ENCODE assay signal across 11 cellular contexts in genomic region chr4:15402146-15402545, GRCh38. TPM values are rescaled to one million over a fixed set of nuclear protein-coding genes. Genes with fewer than 3 reads are reported as not detected.
DNase-seq lines count a peak whose midpoint lies in the region; ATAC-seq, FAIRE-seq and TF ChIP-seq lines count a peak whose summit lies in the region.
"Had no signal": no experiment of that assay in that cellular context is flagged by ENCODE, and none has a peak within 500 bp of the region (broad histone marks: within the 10 kb centered on the region; RNA-seq: fewer than 3 reads in every experiment).

No MANE protein-coding gene starts in this region.

- no TSS peak for BruUV-seq in A673 (replicated peaks; lab: Mats Ljungman, UMichigan)
- no TSS peak for BruUV-seq in Caco-2 (replicated peaks; lab: Mats Ljungman, UMichigan)

- no peak overlapping the region for H3K4me3 ChIP-seq in A673 (ENCODE audit: low read depth, low read length, poor library complexity, severe bottlenecking)
- no peak overlapping the region for H3K4me3 ChIP-seq in bronchial epithelial cell (ENCODE audit: low read depth, low read length)
- H3K4me3 ChIP-seq in muscle layer of duodenum (ENCODE audit: low read depth in 1 of 2, low read length in 2 of 2), result no peak overlapping the region
- no peak overlapping the region for H3K4me3 ChIP-seq in Caco-2 (ENCODE audit: low read depth, low read length)
- H3K4me3 ChIP-seq: GM12878, skin epidermis had no signal

- H3K36me3 Mint-ChIP-seq in Caco-2 (ENCODE audit: insufficient read depth, unreplicated experiment), result no peaks in the 10 kb centered on the region

- no peak for ATAC-seq in HG03097 (IDR thresholded peaks at IDR 0.05; ENCODE audit: low FRiP score, unreplicated experiment)
- no peak for ATAC-seq in stimulated activated naive CD8-positive, alpha-beta T cell treated with anti-CD3 and anti-CD28 coated beads, Interleukin-15, amount 100 ng/mL, for 72 hours
- ATAC-seq: GM12878 had no signal

- H3K27me3 ChIP-seq in A673 (replicated peaks; ENCODE audit: insufficient read depth, low read depth, low read length, poor library complexity), result no peaks in the 10 kb centered on the region
- H3K27me3 ChIP-seq in bronchial epithelial cell (ENCODE audit: control insufficient read depth, insufficient read depth, low read length), result no peaks in the 10 kb centered on the region
- no peaks in the 10 kb centered on the region for H3K27me3 ChIP-seq in muscle layer of duodenum (ENCODE audit: low read depth, low read length)
- no peaks in the 10 kb centered on the region for H3K27me3 ChIP-seq in Caco-2 (replicated peaks; ENCODE audit: control insufficient read depth, insufficient read depth, low read length)

- DNase-seq in A673 (ENCODE audit: low spot score) (no peak), EL (peak; percentile 58), bronchial epithelial cell (ENCODE audit: low read depth) (peak; percentile 73), Caco-2 (no peak), NOMO-1 (lab: John Stamatoyannopoulos, UW; ENCODE audit: unreplicated experiment in 2 of 2) (no peak)
- DNase-seq in stimulated activated naive CD8-positive, alpha-beta T cell treated with anti-CD3 and anti-CD28 coated beads, Interleukin-15, amount 100 ng/mL, for 72 hours, result no peak
- DNase-seq: activated CD4-positive, alpha-beta T cell treated with anti-CD3 and anti-CD28 coated beads for 1 hour had no signal

- no peak overlapping the region for H3K27ac Mint-ChIP-seq in stimulated activated naive CD8-positive, alpha-beta T cell treated with anti-CD3 and anti-CD28 coated beads, Interleukin-15, amount 100 ng/mL, for 72 hours
- H3K27ac Mint-ChIP-seq in Caco-2 (ENCODE audit: unreplicated experiment), result no peak overlapping the region

- H3K4me1 Mint-ChIP-seq in stimulated activated naive CD8-positive, alpha-beta T cell treated with anti-CD3 and anti-CD28 coated beads, Interleukin-15, amount 100 ng/mL, for 72 hours, result peaks cover 21% of the 10 kb centered on the region
- H3K4me1 Mint-ChIP-seq in Caco-2 (ENCODE audit: low read depth, unreplicated experiment), result peaks cover 13% of the 10 kb centered on the region

- no peaks in the 10 kb centered on the region for H3K27me3 Mint-ChIP-seq in stimulated activated naive CD8-positive, alpha-beta T cell treated with anti-CD3 and anti-CD28 coated beads, Interleukin-15, amount 100 ng/mL, for 72 hours
- peaks cover 30% of the 10 kb centered on the region for H3K27me3 Mint-ChIP-seq in Caco-2 (ENCODE audit: insufficient read depth, unreplicated experiment)

- TF ChIP-seq CTCF in A673 (conservative IDR thresholded peaks at IDR 0.05; ENCODE audit: low read depth, low read length), result no peak
- TF ChIP-seq CTCF in bronchial epithelial cell (IDR thresholded peaks at IDR 0.05; ENCODE audit: insufficient read depth, low read length, severe bottlenecking), result no peak
- TF ChIP-seq CTCF in Caco-2 (IDR thresholded peaks at IDR 0.05; ENCODE audit: insufficient read depth in 1 of 2, low read depth in 1 of 2, low read length in 1 of 2, severe bottlenecking in 1 of 2, unreplicated experiment in 1 of 2), result no peak

- H3K4me3 Mint-ChIP-seq in stimulated activated naive CD8-positive, alpha-beta T cell treated with anti-CD3 and anti-CD28 coated beads, Interleukin-15, amount 100 ng/mL, for 72 hours, result no peak overlapping the region
- no peak overlapping the region for H3K4me3 Mint-ChIP-seq in Caco-2 (ENCODE audit: unreplicated experiment)

- H3K4me1 ChIP-seq in A673 (ENCODE audit: insufficient read depth, low read length, poor library complexity, severe bottlenecking), result peaks cover 80% of the 10 kb centered on the region
- H3K4me1 ChIP-seq in muscle layer of duodenum (ENCODE audit: control insufficient read depth in 1 of 2, insufficient read depth in 2 of 2, low read length in 2 of 2), result peaks cover 7 to 39% of the 10 kb centered on the region in 2 donors
- H3K4me1 ChIP-seq in Caco-2, result no peaks in the 10 kb centered on the region

- no peaks in the 10 kb centered on the region for H3K36me3 ChIP-seq in A673 (ENCODE audit: insufficient read depth, low read length, poor library complexity, severe bottlenecking)
- H3K36me3 ChIP-seq in bronchial epithelial cell (ENCODE audit: control insufficient read depth, insufficient read depth, low read length), result no peaks in the 10 kb centered on the region
- no peaks in the 10 kb centered on the region for H3K36me3 ChIP-seq in muscle layer of duodenum (ENCODE audit: control insufficient read depth in 1 of 2, insufficient read depth in 2 of 2, low read length in 2 of 2)
- H3K36me3 ChIP-seq in Caco-2 (ENCODE audit: control insufficient read depth, insufficient read depth, low read length), result no peaks in the 10 kb centered on the region

- POLR2A ChIA-PET in A673 (lab: Charles Lee; ENCODE audit: low non-redundant PET) (no interaction called here), Caco-2 (lab: Charles Lee) (no interaction called here)

- H3K27ac ChIP-seq in A673 (ENCODE audit: low read depth, low read length, poor library complexity, severe bottlenecking) (peak overlapping the region; percentile 75), muscle layer of duodenum (ENCODE audit: low read length) (peak overlapping the region; percentile 24)

- H3K9me3 Mint-ChIP-seq in stimulated activated naive CD8-positive, alpha-beta T cell treated with anti-CD3 and anti-CD28 coated beads, Interleukin-15, amount 100 ng/mL, for 72 hours, result no peaks in the 10 kb centered on the region
- no peaks in the 10 kb centered on the region for H3K9me3 Mint-ChIP-seq in Caco-2 (ENCODE audit: unreplicated experiment)

- CTCF ChIA-PET in A673 (lab: Charles Lee) (no interaction called here), Caco-2 (lab: Charles Lee) (no interaction called here)

- intact Hi-C loops in A673 (cut with micrococcal nuclease; ENCODE audit: unreplicated experiment), result loop anchor here (5.0 kb wide), 1 partner anchor 55 kb away; no protein-coding TSS in a partner anchor
- intact Hi-C loops in Caco-2 (cut with micrococcal nuclease; ENCODE audit: unreplicated experiment), result no loop called here

- no peak for FAIRE-seq in bronchial epithelial cell (lab: Jason Lieb, UNC)
- FAIRE-seq: GM12878 had no signal

- no peaks in the 10 kb centered on the region for H3K9me3 ChIP-seq in A673 (ENCODE audit: low read depth, low read length, poor library complexity, severe bottlenecking)
- no peaks in the 10 kb centered on the region for H3K9me3 ChIP-seq in muscle layer of duodenum (ENCODE audit: control insufficient read depth in 1 of 2, low read length in 2 of 2)
- no peaks in the 10 kb centered on the region for H3K9me3 ChIP-seq in Caco-2

RNA-seq across cellular contexts. Expression of gene C1QTNF7, which starts 25.7 kb away (rescaled TPM):
- total RNA-seq in A673 (2021) (0.21 TPM in 1 of 2 replicates, not detected in the other), bronchial epithelial cell (not detected in 2 replicates), Caco-2 (2022) (not detected in 2 replicates)
- total RNA-seq: GM12878 had no signal

Comparison
In these comparisons a context has a peak if more than half of its experiments do, and no peak if none do; other contexts are left out.
1. DNase-seq: peak in EL (single experiment) and bronchial epithelial cell (single experiment); none in A673 (single experiment), stimulated activated naive CD8-positive, alpha-beta T cell treated with anti-CD3 and anti-CD28 coated beads, Interleukin-15, amount 100 ng/mL, for 72 hours (0 of 2), Caco-2 (0 of 2) and NOMO-1 (0 of 2).